Comparison of ENCODE assay signal across 13 cellular contexts in the genomic region with DNA sequence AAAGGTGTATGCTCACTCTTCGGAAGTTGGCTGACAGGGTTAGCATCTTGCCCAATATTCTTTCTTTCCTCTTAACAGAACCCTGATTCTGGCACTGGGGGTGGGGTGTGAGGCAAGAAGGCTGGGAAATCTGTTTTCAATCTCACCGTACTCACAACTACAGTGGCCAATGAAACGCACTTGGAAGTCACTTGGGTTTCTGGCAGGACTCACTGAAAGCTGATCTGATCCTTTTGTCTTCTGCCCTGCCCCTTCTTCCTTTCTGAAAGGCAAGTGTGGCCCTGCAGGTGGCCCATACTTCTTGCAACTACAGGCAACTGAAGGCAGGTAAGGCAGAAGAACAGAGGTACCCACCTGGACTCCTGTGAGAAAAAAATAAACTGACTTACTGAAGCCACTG.
DNase-seq lines count a peak whose midpoint lies in the region; ATAC-seq and TF ChIP-seq lines count a peak whose summit lies in the region.
"Had no signal": no experiment of that assay in that cellular context is flagged by ENCODE, and none has a peak within 500 bp of the region (broad histone marks: within the 10 kb centered on the region; RNA-seq: fewer than 3 reads in every experiment).

No MANE protein-coding gene starts in this region.

- no peaks in the 10 kb centered on the region for H3K36me3 Mint-ChIP-seq in mesothelial cell of epicardium
- H3K36me3 Mint-ChIP-seq in activated naive CD8-positive, alpha-beta T cell treated with anti-CD3 and anti-CD28 coated beads for 36 hours = no peaks in the 10 kb centered on the region

- H3K36me3 ChIP-seq in Loucy (ENCODE audit: insufficient read depth, low read length) = no peaks in the 10 kb centered on the region

- no peak for ATAC-seq in HG03378 (IDR thresholded peaks at IDR 0.05; ENCODE audit: unreplicated experiment)

- H3K4me2 ChIP-seq in Loucy (ENCODE audit: low read depth, low read length, poor library complexity, severe bottlenecking) = no peak overlapping the region

- no peaks in the 10 kb centered on the region for H3K9me2 ChIP-seq in Loucy (replicated peaks; ENCODE audit: low read depth, low read length)

- TF ChIP-seq CTCF in Loucy (conservative IDR thresholded peaks at IDR 0.05; ENCODE audit: low read length) = no peak
- no peak for TF ChIP-seq CTCF in cardiac fibroblast (IDR thresholded peaks at IDR 0.05; ENCODE audit: low read depth, low read length)
- TF ChIP-seq CTCF in mesothelial cell of epicardium (IDR thresholded peaks at IDR 0.05; ENCODE audit: unreplicated experiment) = no peak

- H3K27me3 Mint-ChIP-seq in mesothelial cell of epicardium (ENCODE audit: low read depth) = no peaks in the 10 kb centered on the region
- H3K27me3 Mint-ChIP-seq in activated naive CD8-positive, alpha-beta T cell treated with anti-CD3 and anti-CD28 coated beads for 36 hours = no peaks in the 10 kb centered on the region

- peaks cover 9% of the 10 kb centered on the region for H3K4me1 ChIP-seq in Loucy (ENCODE audit: insufficient read depth, low read length, poor library complexity, severe bottlenecking)

- H3K79me2 ChIP-seq in Loucy (ENCODE audit: insufficient read depth, low read length) = no peaks in the 10 kb centered on the region

- H3K9me3 Mint-ChIP-seq in mesothelial cell of epicardium = no peaks in the 10 kb centered on the region
- no peaks in the 10 kb centered on the region for H3K9me3 Mint-ChIP-seq in activated naive CD8-positive, alpha-beta T cell treated with anti-CD3 and anti-CD28 coated beads for 36 hours

- DNase-seq in DMS153 treated with DMSO at 0.1 percent for 48 hours (lab: John Stamatoyannopoulos, UW; ENCODE audit: unreplicated experiment) = peak; percentile 33
- DNase-seq in cardiac fibroblast (ENCODE audit: low read depth in 2 of 2) = peak; percentile 2 to 37
- DNase-seq in mesothelial cell of epicardium (ENCODE audit: low spot score in 2 of 2, unreplicated experiment in 2 of 2) = no peak
- DNase-seq in activated gamma-delta T cell (lab: John Stamatoyannopoulos, UW) = no peak
- no peak for DNase-seq in activated naive CD8-positive, alpha-beta T cell treated with anti-CD3 and anti-CD28 coated beads for 36 hours
- DNase-seq in SHP77 (lab: John Stamatoyannopoulos, UW) = no peak
- DNase-seq: NCI-H2171; occipital lobe; stimulated activated CD4-positive, alpha-beta T cell treated with anti-CD3 and anti-CD28 coated beads, Interleukin-2, amount 100 ng/mL, for 24 hours; stimulated activated naive CD4-positive, alpha-beta T cell treated with Interleukin-2 at 50 U/mL for 16 hours; T1000 had no signal

- no peak overlapping the region for H3K9ac ChIP-seq in Loucy (ENCODE audit: low read depth, low read length, poor library complexity, severe bottlenecking)

- no peaks in the 10 kb centered on the region for H3K9me3 ChIP-seq in Loucy (ENCODE audit: insufficient read depth, low read depth, low read length)

- no peaks in the 10 kb centered on the region for H3F3A ChIP-seq in Loucy (ENCODE audit: low read depth)

- no peak overlapping the region for H3K4me3 Mint-ChIP-seq in mesothelial cell of epicardium
- no peak overlapping the region for H3K4me3 Mint-ChIP-seq in activated naive CD8-positive, alpha-beta T cell treated with anti-CD3 and anti-CD28 coated beads for 36 hours

- peaks cover 19% of the 10 kb centered on the region for H3K4me1 Mint-ChIP-seq in mesothelial cell of epicardium
- H3K4me1 Mint-ChIP-seq in activated naive CD8-positive, alpha-beta T cell treated with anti-CD3 and anti-CD28 coated beads for 36 hours = peaks cover 2% of the 10 kb centered on the region

- no peaks in the 10 kb centered on the region for H3K27me3 ChIP-seq in Loucy (ENCODE audit: insufficient read depth, low read length, poor library complexity, severe bottlenecking)

- H3K4me3 ChIP-seq in Loucy (ENCODE audit: low read length, poor library complexity, severe bottlenecking) = no peak overlapping the region
- H3K4me3 ChIP-seq in cardiac fibroblast (replicated peaks in 1 of 2; ENCODE audit: low read depth in 2 of 2, low read length in 2 of 2) = no peak overlapping the region

- H4K20me1 ChIP-seq in Loucy (ENCODE audit: insufficient read depth, low read length, poor library complexity, severe bottlenecking) = no peaks in the 10 kb centered on the region

- peak overlapping the region; percentile 84 for H2AFZ ChIP-seq in Loucy (ENCODE audit: low read length)

- peak overlapping the region; percentile 35 for H3K27ac Mint-ChIP-seq in mesothelial cell of epicardium
- no peak overlapping the region for H3K27ac Mint-ChIP-seq in activated naive CD8-positive, alpha-beta T cell treated with anti-CD3 and anti-CD28 coated beads for 36 hours

Comparison
In these comparisons a context has a peak if more than half of its experiments do, and no peak if none do; other contexts are left out.
1. DNase-seq: peak in DMS153 treated with DMSO at 0.1 percent for 48 hours (single experiment) and cardiac fibroblast (2 of 2); none in mesothelial cell of epicardium (0 of 2), activated gamma-delta T cell (single experiment), activated naive CD8-positive, alpha-beta T cell treated with anti-CD3 and anti-CD28 coated beads for 36 hours (single experiment) and SHP77 (0 of 2).